Comparison of ENCODE assay signal across 8 cellular contexts in genomic region chr19:13154911-13155471, GRCh38. TPM values are rescaled to one million over a fixed set of nuclear protein-coding genes. Genes with fewer than 3 reads are reported as not detected.
DNase-seq lines count a peak whose midpoint lies in the region; ATAC-seq and TF ChIP-seq lines count a peak whose summit lies in the region.

No MANE protein-coding gene starts in this region.

- peak; percentile 73 to 86 (median 79) for DNase-seq in CD8-positive, alpha-beta memory T cell
- DNase-seq in HUDEP-2 (lab: John Stamatoyannopoulos, UW; ENCODE audit: unreplicated experiment in 76 of 76), result peak in 56 of 76 experiments; percentile 9 to 82 (median 52)
- DNase-seq in heart right ventricle, result peak in 1 of 2 donors; percentile 54
- DNase-seq in mesenteric fat pad (ENCODE audit: low spot score), result no peak
- DNase-seq in OCI-M2 (lab: John Stamatoyannopoulos, UW; ENCODE audit: unreplicated experiment), result no peak

- peak overlapping the region; percentile 97 to 99 (median 98) for H3K27ac Mint-ChIP-seq in CD8-positive, alpha-beta memory T cell
- peak overlapping the region; percentile 97 for H3K27ac Mint-ChIP-seq in activated naive CD8-positive, alpha-beta T cell

- H3K9ac ChIP-seq in rectal smooth muscle tissue (ENCODE audit: low read length), result peak overlapping the region; percentile 38

- H3K27me3 ChIP-seq in CD8-positive, alpha-beta memory T cell (ENCODE audit: insufficient read depth, low read length, poor library complexity, severe bottlenecking), result no peaks in the 10 kb centered on the region
- H3K27me3 ChIP-seq in heart right ventricle (no peaks in the 10 kb centered on the region), rectal smooth muscle tissue (ENCODE audit: control insufficient read depth, insufficient read depth, low read length) (no peaks in the 10 kb centered on the region)

- H3K27me3 Mint-ChIP-seq in CD8-positive, alpha-beta memory T cell, result peaks cover 0 to 22% of the 10 kb centered on the region in 2 donors
- no peaks in the 10 kb centered on the region for H3K27me3 Mint-ChIP-seq in activated naive CD8-positive, alpha-beta T cell

- H3K36me3 ChIP-seq in CD8-positive, alpha-beta memory T cell (ENCODE audit: insufficient read depth, low read length), result peaks cover 9% of the 10 kb centered on the region
- H3K36me3 ChIP-seq in heart right ventricle, result peaks cover 0 to 11% (median 0%) of the 10 kb centered on the region in 9 donors
- no peaks in the 10 kb centered on the region for H3K36me3 ChIP-seq in rectal smooth muscle tissue (ENCODE audit: control insufficient read depth, insufficient read depth, low read length)

- POLR2A ChIA-PET in CD8-positive, alpha-beta memory T cell (lab: Charles Lee), result interaction anchor here (0.6 to 5.3 kb wide), 12 partner anchors 12 to 432 kb away, joined by 3 to 129 read pairs (median 6); partner anchors contain the start of genes JUNB and NACC1

- H3K9me3 ChIP-seq in CD8-positive, alpha-beta memory T cell (ENCODE audit: low read length), result no peaks in the 10 kb centered on the region
- no peaks in the 10 kb centered on the region for H3K9me3 ChIP-seq in heart right ventricle

- peaks cover 33% of the 10 kb centered on the region for H3K4me1 ChIP-seq in CD8-positive, alpha-beta memory T cell (ENCODE audit: insufficient read depth, low read length)
- H3K4me1 ChIP-seq in heart right ventricle (peaks cover 0 to 36% (median 25%) of the 10 kb centered on the region in 9 donors), rectal smooth muscle tissue (ENCODE audit: control insufficient read depth, insufficient read depth, low read length) (peaks cover 9% of the 10 kb centered on the region)

- H3K4me1 Mint-ChIP-seq in CD8-positive, alpha-beta memory T cell, result peaks cover 38 to 62% (median 50%) of the 10 kb centered on the region in 3 donors
- H3K4me1 Mint-ChIP-seq in activated naive CD8-positive, alpha-beta T cell (ENCODE audit: low read depth), result peaks cover 33% of the 10 kb centered on the region

- CTCF ChIA-PET in CD8-positive, alpha-beta memory T cell (lab: Charles Lee), result interaction anchor here (0.8 to 8.3 kb wide), 14 partner anchors 12 to 190 kb away, joined by 3 to 73 read pairs (median 5); no protein-coding TSS in a partner anchor

- H3K27ac ChIP-seq in CD8-positive, alpha-beta memory T cell (ENCODE audit: low read depth, low read length), result peak overlapping the region; percentile 99
- H3K27ac ChIP-seq in heart right ventricle (peak overlapping the region; percentile 86 to 100 (median 98)), rectal smooth muscle tissue (ENCODE audit: low read depth, low read length) (peak overlapping the region; percentile 99)

- no peak for ATAC-seq in SK-N-SH treated with all-trans-retinoic acid at 6 μM for 48 hours
- ATAC-seq in heart right ventricle, result no peak

- H3K4me3 Mint-ChIP-seq in CD8-positive, alpha-beta memory T cell, result peak overlapping the region; percentile 94 to 100 (median 99)
- H3K4me3 Mint-ChIP-seq in activated naive CD8-positive, alpha-beta T cell, result peak overlapping the region; percentile 98

- intact Hi-C loops in heart right ventricle (cut with DNase I), result loop anchor here in 7 of 10 donors (1.0 to 10.0 kb wide), 9 partner anchors 9 to 692 kb away; partner anchors contain the start of genes LYL1 (in 4 of the 7), JUNB (in 2 of the 7), NACC1 (in 2 of the 7) and TRMT1 (in 2 of the 7)

- H3K36me3 Mint-ChIP-seq in CD8-positive, alpha-beta memory T cell, result peaks cover 11 to 44% (median 11%) of the 10 kb centered on the region in 3 donors
- H3K36me3 Mint-ChIP-seq in activated naive CD8-positive, alpha-beta T cell, result peaks cover 7% of the 10 kb centered on the region

- peak overlapping the region; percentile 76 for H3K4me3 ChIP-seq in CD8-positive, alpha-beta memory T cell (ENCODE audit: low read length)
- H3K4me3 ChIP-seq in heart right ventricle, result peak overlapping the region; percentile 64 to 100 (median 88)
- peak overlapping the region; percentile 99 for H3K4me3 ChIP-seq in rectal smooth muscle tissue (ENCODE audit: low read length)

- peak in 2 of 9 donors; percentile 9 to 12 for TF ChIP-seq CTCF in heart right ventricle (IDR thresholded peaks at IDR 0.05)

- H3K9me3 Mint-ChIP-seq in CD8-positive, alpha-beta memory T cell, result peaks cover 0 to 7% (median 3%) of the 10 kb centered on the region in 5 donors
- no peaks in the 10 kb centered on the region for H3K9me3 Mint-ChIP-seq in activated naive CD8-positive, alpha-beta T cell (ENCODE audit: low read depth)

- 25 to 35% methylated on average over 24 of the region's 24 CpGs for WGBS in heart right ventricle, 2 donors

TF ChIP-seq in SK-N-SH treated with all-trans-retinoic acid at 6 μM for 48 hours, 23 proteins besides CTCF, POLR2A, EP300 and RAD21:
- TF ChIP-seq ZFP3 (CRISPR knock-in tag; IDR thresholded peaks at IDR 0.05), result 0 out of 2 replicates have a peak, but pooled peaks have one; percentile 17
- peak; percentile 79; the same call in 1 of the 2 replicates for TF ChIP-seq PATZ1 (CRISPR knock-in tag; IDR thresholded peaks at IDR 0.05; ENCODE audit: borderline replicate concordance)
- no peak; the same call in 1 of the 2 replicates for TF ChIP-seq ZFP30 (CRISPR knock-in tag; IDR thresholded peaks at IDR 0.05)
- TF ChIP-seq POU6F1 (CRISPR knock-in tag; IDR thresholded peaks at IDR 0.05; ENCODE audit: borderline replicate concordance, low read depth), result no peak
- 0 out of 2 replicates have a peak, but pooled peaks have one; percentile 42 for TF ChIP-seq CSDC2 (CRISPR knock-in tag; IDR thresholded peaks at IDR 0.05)
- no peak for TF ChIP-seq CREB5 (CRISPR knock-in tag; IDR thresholded peaks at IDR 0.05; ENCODE audit: low read depth)
- TF ChIP-seq BACH2 (CRISPR knock-in tag; IDR thresholded peaks at IDR 0.05; ENCODE audit: borderline replicate concordance), result no peak
- peak; percentile 59; the same call in 1 of the 2 replicates for TF ChIP-seq RARB (CRISPR knock-in tag; IDR thresholded peaks at IDR 0.05)
- no peak for TF ChIP-seq ZNF8 (CRISPR knock-in tag; IDR thresholded peaks at IDR 0.05)
- TF ChIP-seq TCF4 (CRISPR knock-in tag; IDR thresholded peaks at IDR 0.05; ENCODE audit: borderline replicate concordance), result peak; percentile 51; the same call in 1 of the 2 replicates

RNA-seq across cellular contexts. Expression of gene IER2, which starts 4.8 kb away (rescaled TPM):
- total RNA-seq in CD8-positive, alpha-beta memory T cell, result 100 to 1,000 TPM; 102 to 111 TPM
- 277 TPM for polyA plus RNA-seq in CD8-positive, alpha-beta memory T cell
- total RNA-seq in heart right ventricle, result 10 to 100 TPM; 19.2 to 54.6 (median 36.0) TPM
- 10 to 100 TPM; 29.5 to 42.8 TPM for polyA plus RNA-seq in heart right ventricle
- total RNA-seq in mesenteric fat pad, result 229 TPM

RNA-seq across cellular contexts. Expression of gene STX10, which starts 4.8 kb away (rescaled TPM):
- 10 to 100 TPM; 60.9 to 63.7 TPM for total RNA-seq in CD8-positive, alpha-beta memory T cell
- 58.7 TPM for polyA plus RNA-seq in CD8-positive, alpha-beta memory T cell
- 10 to 100 TPM; 18.7 to 50.4 (median 25.4) TPM for total RNA-seq in heart right ventricle
- polyA plus RNA-seq in heart right ventricle, result 10 to 100 TPM; 60.5 to 69.9 TPM
- total RNA-seq in mesenteric fat pad, result 45.4 TPM

RNA-seq across cellular contexts. Expression of gene NACC1, which starts 36.9 kb away (rescaled TPM):
- 100 to 1,000 TPM in 1 of 2 experiments, 10 to 100 TPM in 1; 89.9 to 111 TPM for total RNA-seq in CD8-positive, alpha-beta memory T cell
- polyA plus RNA-seq in CD8-positive, alpha-beta memory T cell, result 3.9 TPM
- total RNA-seq in heart right ventricle, result 10 to 100 TPM; 31.1 to 58.0 (median 35.1) TPM
- polyA plus RNA-seq in heart right ventricle, result 10 to 100 TPM; 23.9 to 25.0 TPM
- total RNA-seq in mesenteric fat pad, result 45.2 TPM

RNA-seq across cellular contexts. Expression of gene TRMT1, which starts 38.5 kb away (rescaled TPM):
- 100 to 1,000 TPM; 138 TPM for total RNA-seq in CD8-positive, alpha-beta memory T cell
- polyA plus RNA-seq in CD8-positive, alpha-beta memory T cell, result 18.2 TPM
- total RNA-seq in heart right ventricle (10 to 100 TPM; 10.5 to 22.4 (median 14.2) TPM), mesenteric fat pad (33.2 TPM)
- polyA plus RNA-seq in heart right ventricle, result 10 to 100 TPM; 33.1 to 54.0 TPM

RNA-seq across cellular contexts. Expression of gene LYL1, which starts 52.3 kb away (rescaled TPM):
- 1 to 10 TPM; 2.3 to 2.5 TPM for total RNA-seq in CD8-positive, alpha-beta memory T cell
- polyA plus RNA-seq in CD8-positive, alpha-beta memory T cell, result 4.1 TPM
- 1 to 10 TPM; 3.4 to 9.9 (median 6.1) TPM for total RNA-seq in heart right ventricle
- polyA plus RNA-seq in heart right ventricle, result 10 to 100 TPM; 11.5 to 13.0 TPM
- 11.5 TPM for total RNA-seq in mesenteric fat pad

Comparison
In these comparisons a context has a peak if more than half of its experiments do, and no peak if none do; other contexts are left out.
1. DNase-seq: peak in CD8-positive, alpha-beta memory T cell (5 of 5) and HUDEP-2 (56 of 76); none in mesenteric fat pad (single experiment) and OCI-M2 (single experiment).
2. Peak in every context shown above with its lines, with median percentiles within 50 percentile points of each other: H3K27ac ChIP-seq and H3K4me3 ChIP-seq.